ENCODE assay signal across 1 cellular context in the genomic region with DNA sequence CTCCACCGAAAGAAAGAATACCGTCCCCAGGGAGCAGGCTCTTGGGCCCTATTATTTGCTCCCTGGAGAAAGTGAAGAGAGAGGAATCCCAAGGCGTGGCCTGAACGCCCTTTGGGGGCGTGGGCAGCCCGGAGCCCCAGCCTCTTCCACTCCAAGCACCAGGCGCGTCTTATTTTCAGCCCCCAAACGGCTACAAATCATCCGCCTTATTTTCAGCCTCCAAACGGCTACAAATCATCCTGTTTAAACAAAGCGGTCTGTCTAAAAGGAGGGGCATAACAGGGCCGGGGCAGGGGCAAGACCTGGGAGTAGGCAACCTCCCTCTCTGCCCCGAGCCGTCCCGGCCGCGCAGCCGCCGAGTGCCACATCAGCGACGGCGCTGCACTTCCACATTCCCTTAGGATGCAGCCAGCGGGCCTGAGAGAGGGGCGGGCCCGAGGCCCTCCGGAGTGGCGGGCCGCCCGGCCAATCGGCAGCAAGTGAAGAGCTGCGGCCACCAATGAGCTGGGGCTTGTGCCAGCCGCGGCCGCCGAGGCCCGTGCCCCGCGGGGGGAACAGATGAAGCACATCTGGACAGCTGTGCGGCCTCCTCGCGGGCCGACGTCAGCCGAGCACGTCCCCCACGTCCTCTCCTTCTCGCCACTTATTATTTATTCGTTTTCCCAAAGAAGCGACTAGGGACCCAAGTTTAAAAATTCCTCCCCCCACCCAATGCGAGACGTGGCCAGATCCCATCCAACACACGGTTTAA.
TF ChIP-seq lines count a peak whose summit lies in the region.

TMEM45A (plus strand) TSS at position 561 of the 751 bp plus-strand sequence. CDS start 62,593 bp downstream, outside the sequence.

TF ChIP-seq in HepG2, 621 proteins besides CTCF, POLR2A, EP300 and RAD21 (continued from another document and continues in another):
- TF ChIP-seq, protein P1, sequence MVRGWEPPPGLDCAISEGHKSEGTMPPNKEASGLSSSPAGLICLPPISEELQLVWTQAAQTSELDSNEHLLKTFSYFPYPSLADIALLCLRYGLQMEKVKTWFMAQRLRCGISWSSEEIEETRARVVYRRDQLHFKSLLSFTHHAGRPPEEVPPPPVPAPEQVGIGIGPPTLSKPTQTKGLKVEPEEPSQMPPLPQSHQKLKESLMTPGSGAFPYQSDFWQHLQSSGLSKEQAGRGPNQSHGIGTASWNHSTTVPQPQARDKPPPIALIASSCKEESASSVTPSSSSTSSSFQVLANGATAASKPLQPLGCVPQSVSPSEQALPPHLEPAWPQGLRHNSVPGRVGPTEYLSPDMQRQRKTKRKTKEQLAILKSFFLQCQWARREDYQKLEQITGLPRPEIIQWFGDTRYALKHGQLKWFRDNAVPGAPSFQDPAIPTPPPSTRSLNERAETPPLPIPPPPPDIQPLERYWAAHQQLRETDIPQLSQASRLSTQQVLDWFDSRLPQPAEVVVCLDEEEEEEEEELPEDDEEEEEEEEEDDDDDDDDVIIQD (CRISPR knock-in tag; IDR thresholded peaks at IDR 0.05; ENCODE audit: low read depth) = no peak
- TF ChIP-seq JUNB (CRISPR knock-in tag; IDR thresholded peaks at IDR 0.05; ENCODE audit: borderline replicate concordance) = no peak
- peak; percentile 40; the same call in 1 of the 2 replicates for TF ChIP-seq FOXK1 (CRISPR knock-in tag; IDR thresholded peaks at IDR 0.05; ENCODE audit: borderline replicate concordance, low read depth)
- peak; percentile 65; the same call in 1 of the 2 replicates for TF ChIP-seq TBX2 (CRISPR knock-in tag; IDR thresholded peaks at IDR 0.05; ENCODE audit: borderline replicate concordance)
- TF ChIP-seq NFIC (IDR thresholded peaks at IDR 0.05; ENCODE audit: low read length) = no peak
- peak; percentile 95 for TF ChIP-seq POLR2G (IDR thresholded peaks at IDR 0.05; ENCODE audit: low read depth, low read length)
- TF ChIP-seq, protein P2, sequence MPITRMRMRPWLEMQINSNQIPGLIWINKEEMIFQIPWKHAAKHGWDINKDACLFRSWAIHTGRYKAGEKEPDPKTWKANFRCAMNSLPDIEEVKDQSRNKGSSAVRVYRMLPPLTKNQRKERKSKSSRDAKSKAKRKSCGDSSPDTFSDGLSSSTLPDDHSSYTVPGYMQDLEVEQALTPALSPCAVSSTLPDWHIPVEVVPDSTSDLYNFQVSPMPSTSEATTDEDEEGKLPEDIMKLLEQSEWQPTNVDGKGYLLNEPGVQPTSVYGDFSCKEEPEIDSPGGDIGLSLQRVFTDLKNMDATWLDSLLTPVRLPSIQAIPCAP (CRISPR knock-in tag; IDR thresholded peaks at IDR 0.05; ENCODE audit: low read depth) = 0 out of 2 replicates have a peak, but pooled peaks have one; percentile 33
- TF ChIP-seq THAP11 (CRISPR knock-in tag; IDR thresholded peaks at IDR 0.05) = peak; percentile 37; the same call in 1 of the 2 replicates
- no peak for TF ChIP-seq SIX4 (CRISPR knock-in tag; IDR thresholded peaks at IDR 0.05)
- TF ChIP-seq, protein P3, sequence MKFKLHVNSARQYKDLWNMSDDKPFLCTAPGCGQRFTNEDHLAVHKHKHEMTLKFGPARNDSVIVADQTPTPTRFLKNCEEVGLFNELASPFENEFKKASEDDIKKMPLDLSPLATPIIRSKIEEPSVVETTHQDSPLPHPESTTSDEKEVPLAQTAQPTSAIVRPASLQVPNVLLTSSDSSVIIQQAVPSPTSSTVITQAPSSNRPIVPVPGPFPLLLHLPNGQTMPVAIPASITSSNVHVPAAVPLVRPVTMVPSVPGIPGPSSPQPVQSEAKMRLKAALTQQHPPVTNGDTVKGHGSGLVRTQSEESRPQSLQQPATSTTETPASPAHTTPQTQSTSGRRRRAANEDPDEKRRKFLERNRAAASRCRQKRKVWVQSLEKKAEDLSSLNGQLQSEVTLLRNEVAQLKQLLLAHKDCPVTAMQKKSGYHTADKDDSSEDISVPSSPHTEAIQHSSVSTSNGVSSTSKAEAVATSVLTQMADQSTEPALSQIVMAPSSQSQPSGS (CRISPR knock-in tag; IDR thresholded peaks at IDR 0.05) = peak; percentile 20; the same call in 1 of the 2 replicates
- peak; percentile 60 for TF ChIP-seq ATF1 (CRISPR knock-in tag; IDR thresholded peaks at IDR 0.05)
- TF ChIP-seq SIN3B (IDR thresholded peaks at IDR 0.05; ENCODE audit: low read length) = no peak
- TF ChIP-seq CEBPB (IDR thresholded peaks at IDR 0.05; ENCODE audit: borderline replicate concordance, low read depth, low read length) = no peak
- no peak for TF ChIP-seq HOXA9 (CRISPR knock-in tag; IDR thresholded peaks at IDR 0.05; ENCODE audit: borderline replicate concordance)
- no peak for TF ChIP-seq ZNF10 (CRISPR knock-in tag; IDR thresholded peaks at IDR 0.05; ENCODE audit: borderline replicate concordance, low read depth)
- no peak for TF ChIP-seq GRHL1 (CRISPR knock-in tag; conservative IDR thresholded peaks at IDR 0.05)
- no peak for TF ChIP-seq PRDM15 (CRISPR knock-in tag; IDR thresholded peaks at IDR 0.05)
- peak; percentile 91; the same call in 1 of the 2 replicates for TF ChIP-seq ZSCAN12 (CRISPR knock-in tag; IDR thresholded peaks at IDR 0.05)
- no peak for TF ChIP-seq ZNF672 (CRISPR knock-in tag; IDR thresholded peaks at IDR 0.05)
- no peak for TF ChIP-seq PLRG1 (conservative IDR thresholded peaks at IDR 0.05)
- TF ChIP-seq SMYD3 (CRISPR knock-in tag; IDR thresholded peaks at IDR 0.05) = no peak
- peak; percentile 89; the same call in 1 of the 2 replicates for TF ChIP-seq HOXD1 (CRISPR knock-in tag; IDR thresholded peaks at IDR 0.05)
- TF ChIP-seq ZHX1 (CRISPR knock-in tag; IDR thresholded peaks at IDR 0.05; ENCODE audit: low read depth) = no peak
- TF ChIP-seq SOX5 (CRISPR knock-in tag; IDR thresholded peaks at IDR 0.05; ENCODE audit: borderline replicate concordance) = no peak
- TF ChIP-seq ZSCAN5A (CRISPR knock-in tag; IDR thresholded peaks at IDR 0.05; ENCODE audit: borderline replicate concordance) = no peak
- TF ChIP-seq, protein P4, sequence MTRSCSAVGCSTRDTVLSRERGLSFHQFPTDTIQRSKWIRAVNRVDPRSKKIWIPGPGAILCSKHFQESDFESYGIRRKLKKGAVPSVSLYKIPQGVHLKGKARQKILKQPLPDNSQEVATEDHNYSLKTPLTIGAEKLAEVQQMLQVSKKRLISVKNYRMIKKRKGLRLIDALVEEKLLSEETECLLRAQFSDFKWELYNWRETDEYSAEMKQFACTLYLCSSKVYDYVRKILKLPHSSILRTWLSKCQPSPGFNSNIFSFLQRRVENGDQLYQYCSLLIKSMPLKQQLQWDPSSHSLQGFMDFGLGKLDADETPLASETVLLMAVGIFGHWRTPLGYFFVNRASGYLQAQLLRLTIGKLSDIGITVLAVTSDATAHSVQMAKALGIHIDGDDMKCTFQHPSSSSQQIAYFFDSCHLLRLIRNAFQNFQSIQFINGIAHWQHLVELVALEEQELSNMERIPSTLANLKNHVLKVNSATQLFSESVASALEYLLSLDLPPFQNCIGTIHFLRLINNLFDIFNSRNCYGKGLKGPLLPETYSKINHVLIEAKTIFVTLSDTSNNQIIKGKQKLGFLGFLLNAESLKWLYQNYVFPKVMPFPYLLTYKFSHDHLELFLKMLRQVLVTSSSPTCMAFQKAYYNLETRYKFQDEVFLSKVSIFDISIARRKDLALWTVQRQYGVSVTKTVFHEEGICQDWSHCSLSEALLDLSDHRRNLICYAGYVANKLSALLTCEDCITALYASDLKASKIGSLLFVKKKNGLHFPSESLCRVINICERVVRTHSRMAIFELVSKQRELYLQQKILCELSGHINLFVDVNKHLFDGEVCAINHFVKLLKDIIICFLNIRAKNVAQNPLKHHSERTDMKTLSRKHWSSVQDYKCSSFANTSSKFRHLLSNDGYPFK (CRISPR knock-in tag; IDR thresholded peaks at IDR 0.05; ENCODE audit: borderline replicate concordance) = peak; percentile 76; the same call in 1 of the 2 replicates
- peak; percentile 84 for TF ChIP-seq ZNF547 (CRISPR knock-in tag; IDR thresholded peaks at IDR 0.05)
- TF ChIP-seq PHF5A (CRISPR knock-in tag; IDR thresholded peaks at IDR 0.05; ENCODE audit: low read depth, unreplicated experiment) = no peak
- no peak for TF ChIP-seq DPF2 (CRISPR knock-in tag; IDR thresholded peaks at IDR 0.05; ENCODE audit: borderline replicate concordance, low read depth)
- TF ChIP-seq MYNN (CRISPR knock-in tag; IDR thresholded peaks at IDR 0.05; ENCODE audit: low read depth) = no peak
